ENCODE assay signal across 1 cellular context in genomic region chr7:32494946-32495297, GRCh38.
TF ChIP-seq lines count a peak whose summit lies in the region.

No MANE protein-coding gene starts in this region.

TF ChIP-seq in K562, 482 proteins besides CTCF, POLR2A, EP300 and RAD21 (continued from another document and continues in another):
- TF ChIP-seq ZBTB5 (IDR thresholded peaks at IDR 0.05) (no peak), ELF4 (CRISPR knock-in tag; IDR thresholded peaks at IDR 0.05) (peak; percentile 5; the same call in 1 of the 2 replicates), ZNF324 (CRISPR knock-in tag; IDR thresholded peaks at IDR 0.05) (no peak), HDAC3 (IDR thresholded peaks at IDR 0.05; ENCODE audit: borderline replicate concordance, partially characterized antibody) (peak; percentile 66), FOXK2 (conservative IDR thresholded peaks at IDR 0.05 in 1 of 2, IDR thresholded peaks at IDR 0.05 in 1 of 2; ENCODE audit: low read depth in 2 of 2) (peak; percentile 49 to 50; a peak in 3 of 4 replicates), XRCC4 (IDR thresholded peaks at IDR 0.05; ENCODE audit: extremely low read depth, insufficient read depth, insufficient read length) (no peak), STAG1 (CRISPR knock-in tag; IDR thresholded peaks at IDR 0.05; ENCODE audit: borderline replicate concordance) (no peak), HDAC2 (IDR thresholded peaks at IDR 0.05) (peak; percentile 57; the same call in 1 of the 2 replicates), PML (IDR thresholded peaks at IDR 0.05; ENCODE audit: low read length) (0 out of 2 replicates have a peak, but pooled peaks have one; percentile 48), ZNF407 (IDR thresholded peaks at IDR 0.05; ENCODE audit: low read depth) (no peak), MNT (conservative IDR thresholded peaks at IDR 0.05) (peak in 1 of 2 experiments; percentile 12; a peak in 2 of 4 replicates), HLTF (IDR thresholded peaks at IDR 0.05) (peak; percentile 89), HNRNPLL (IDR thresholded peaks at IDR 0.05; ENCODE audit: low read depth, low read length, poor library complexity, severe bottlenecking) (peak; percentile 95), PHF8 (IDR thresholded peaks at IDR 0.05; ENCODE audit: borderline replicate concordance, low read length) (peak; percentile 59; the same call in 1 of the 2 replicates), TRIM25 (IDR thresholded peaks at IDR 0.05; ENCODE audit: borderline replicate concordance) (0 out of 2 replicates have a peak, but pooled peaks have one; percentile 43), POLR2AphosphoS5 (IDR thresholded peaks at IDR 0.05; ENCODE audit: control insufficient read depth, insufficient read depth, low read depth, low read length) (no peak), EP400 (IDR thresholded peaks at IDR 0.05) (peak; percentile 70), MYC (IDR thresholded peaks at IDR 0.05; ENCODE audit: low read depth, low read length) (peak; percentile 24; the same call in 1 of the 2 replicates), MYC (CRISPR knock-in tag; IDR thresholded peaks at IDR 0.05; ENCODE audit: borderline replicate concordance, low read depth) (no peak), ZNF79 (CRISPR knock-in tag; IDR thresholded peaks at IDR 0.05; ENCODE audit: low read depth) (no peak), ZZZ3 (IDR thresholded peaks at IDR 0.05) (0 out of 2 replicates have a peak, but pooled peaks have one; percentile 39), MYBL2 (IDR thresholded peaks at IDR 0.05; ENCODE audit: low read depth) (no peak), MYBL2 (CRISPR knock-in tag; IDR thresholded peaks at IDR 0.05; ENCODE audit: borderline replicate concordance) (no peak), SAP30 (IDR thresholded peaks at IDR 0.05; ENCODE audit: borderline replicate concordance, insufficient read depth, low read depth, low read length, poor library complexity, severe bottlenecking) (no peak), NCOR1 (IDR thresholded peaks at IDR 0.05) (peak; percentile 5; the same call in 1 of the 2 replicates), THAP12 (CRISPR knock-in tag; IDR thresholded peaks at IDR 0.05) (no peak), PRDM10 (IDR thresholded peaks at IDR 0.05; ENCODE audit: partially characterized antibody) (peak; percentile 63), PREB (CRISPR knock-in tag; IDR thresholded peaks at IDR 0.05) (no peak), MTA2 (IDR thresholded peaks at IDR 0.05; ENCODE audit: low read depth) (0 out of 2 replicates have a peak, but pooled peaks have one; percentile 7)
